ENCODE assay signal across 20 cellular contexts in genomic region chr19:17627921-17628320, GRCh38.
"Had no signal": no experiment of that assay in that cellular context is flagged by ENCODE, and none has a peak within 500 bp of the region (broad histone marks: within the 10 kb centered on the region; RNA-seq: fewer than 3 reads in every experiment).

No MANE protein-coding gene starts in this region.

- H3K9me3 ChIP-seq: SK-N-SH had no signal

- H3K27ac ChIP-seq: HL-60, KMS-11 had no signal

- H3K9ac ChIP-seq: KMS-11, SK-N-SH had no signal

- H3K4me2 ChIP-seq: KMS-11, SK-N-SH had no signal

- H3K4me3 ChIP-seq: K562 had no signal

- DNase-seq: Kasumi-1, MM.1S, NCI-H1092 treated with DMSO at 0.1 percent for 48 hours, NCI-H1417, NCI-H1436 treated with DMSO at 0.1 percent for 48 hours, NCI-H1694, NCI-H187 treated with DMSO at 0.1 percent for 48 hours, NCI-H2029 treated with DMSO at 0.1 percent for 48 hours, NCI-H2171 treated with DMSO at 0.1 percent for 48 hours, NCI-H345, NCI-H446 treated with DMSO at 0.1 percent for 48 hours, NCI-H524, NCI-H526 treated with DMSO at 0.1 percent for 48 hours, NCI-H748 treated with DMSO at 0.1 percent for 48 hours, RPMI8226, SHP77, SK-N-SH had no signal

- ATAC-seq: K562 had no signal
